ENCODE assay signal across 8 cellular contexts in genomic region chr13:102724923-102725322, GRCh38. TPM values are rescaled to one million over a fixed set of nuclear protein-coding genes. Genes with fewer than 3 reads are reported as not detected.
A peak's percentile ranks its signal among the peaks of the same experiment; 100 is the strongest.
DNase-seq lines count a peak whose midpoint lies in the region; ATAC-seq and TF ChIP-seq lines count a peak whose summit lies in the region.

No MANE protein-coding gene starts in this region.

- H2AFZ ChIP-seq in mammary epithelial cell (ENCODE audit: low read depth, low read length): peak overlapping the region; percentile 28
- H2AFZ ChIP-seq in neural progenitor cell (replicated peaks): no peak overlapping the region

- no peak overlapping the region for H3K4me3 Mint-ChIP-seq in neural progenitor cell
- no peak overlapping the region for H3K4me3 Mint-ChIP-seq in CD14-positive monocyte
- H3K4me3 Mint-ChIP-seq in activated T-helper 2 cell treated with anti-CD3 and anti-CD28 coated beads, Interferon-gamma antibody, Interleukin-2, Interleukin-4, amounts not matched to agents 10 μg/mL and 5 μg/mL and 100 μg/mL, durations not matched to agents 14 hours and 24 hours and 36 hours (ENCODE audit: low read depth): no peak overlapping the region

- H3K9me3 Mint-ChIP-seq in neural progenitor cell (peaks cover 2% of the 10 kb centered on the region), CD14-positive monocyte (peaks cover 0 to 5% (median 0%) of the 10 kb centered on the region in 7 donors)
- H3K9me3 Mint-ChIP-seq in activated T-helper 2 cell treated with anti-CD3 and anti-CD28 coated beads, Interferon-gamma antibody, Interleukin-2, Interleukin-4, amounts not matched to agents 10 μg/mL and 5 μg/mL and 100 μg/mL, durations not matched to agents 14 hours and 24 hours and 36 hours: peaks cover 3% of the 10 kb centered on the region

- H3K9ac ChIP-seq in mammary epithelial cell (ENCODE audit: insufficient read depth, low read length) (no peak overlapping the region), neural progenitor cell (no peak overlapping the region)

- TF ChIP-seq CTCF in mammary epithelial cell (conservative IDR thresholded peaks at IDR 0.05 in 1 of 2, IDR thresholded peaks at IDR 0.05 in 1 of 2; ENCODE audit: extremely low read depth in 1 of 2, insufficient read depth in 1 of 2, low read depth in 1 of 2, low read length in 2 of 2) (peak; percentile 71 to 74), neural progenitor cell (IDR thresholded peaks at IDR 0.05) (peak; percentile 32), CD14-positive monocyte (IDR thresholded peaks at IDR 0.05) (no peak)

- H3K4me1 ChIP-seq in mammary epithelial cell (ENCODE audit: insufficient read depth, low read length) (peaks cover 16% of the 10 kb centered on the region), neural progenitor cell (no peaks in the 10 kb centered on the region)

- H3K36me3 Mint-ChIP-seq in neural progenitor cell (no peaks in the 10 kb centered on the region), CD14-positive monocyte (no peaks in the 10 kb centered on the region)
- no peaks in the 10 kb centered on the region for H3K36me3 Mint-ChIP-seq in activated T-helper 2 cell treated with anti-CD3 and anti-CD28 coated beads, Interferon-gamma antibody, Interleukin-2, Interleukin-4, amounts not matched to agents 10 μg/mL and 5 μg/mL and 100 μg/mL, durations not matched to agents 14 hours and 24 hours and 36 hours (ENCODE audit: low read depth)

- no peaks in the 10 kb centered on the region for H3K9me3 ChIP-seq in mammary epithelial cell (replicated peaks; ENCODE audit: insufficient read depth, low read length)
- H3K9me3 ChIP-seq in neural progenitor cell (ENCODE audit: low read depth): no peaks in the 10 kb centered on the region

- intact Hi-C loops in mammary epithelial cell (cut with micrococcal nuclease) (loop anchor here (1.0 to 5.0 kb wide), 8 partner anchors 48 to 528 kb away; partner anchors contain the start of gene TEX30), CD14-positive monocyte (cut with micrococcal nuclease) (no loop called here)
- intact Hi-C loops in activated T-helper 2 cell treated with anti-CD3 and anti-CD28 coated beads, Interferon-gamma antibody, Interleukin-2, Interleukin-4, amounts not matched to agents 10 μg/mL and 5 μg/mL and 100 μg/mL, durations not matched to agents 14 hours and 24 hours and 36 hours (cut with micrococcal nuclease): loop anchor here (5.0 kb wide), 2 partner anchors 47 to 143 kb away; partner anchors contain the start of gene TEX30

- BruUV-seq in mammary epithelial cell (replicated peaks; lab: Mats Ljungman, UMichigan): no TSS peak

- no peak overlapping the region for H3K27ac Mint-ChIP-seq in neural progenitor cell
- H3K27ac Mint-ChIP-seq in CD14-positive monocyte: peak overlapping the region in 1 of 7 donors; percentile 25
- H3K27ac Mint-ChIP-seq in activated T-helper 2 cell treated with anti-CD3 and anti-CD28 coated beads, Interferon-gamma antibody, Interleukin-2, Interleukin-4, amounts not matched to agents 10 μg/mL and 5 μg/mL and 100 μg/mL, durations not matched to agents 14 hours and 24 hours and 36 hours: no peak overlapping the region

- ATAC-seq in GM18502 (IDR thresholded peaks at IDR 0.05; ENCODE audit: poor library complexity, unreplicated experiment): peak; percentile 61

- no peaks in the 10 kb centered on the region for H3K36me3 ChIP-seq in mammary epithelial cell (ENCODE audit: insufficient read depth, low read length)
- no peaks in the 10 kb centered on the region for H3K36me3 ChIP-seq in neural progenitor cell

- H3K4me2 ChIP-seq in mammary epithelial cell (ENCODE audit: insufficient read depth, low read depth, low read length) (peak overlapping the region; percentile 1), neural progenitor cell (no peak overlapping the region)

- in situ Hi-C loops in mammary epithelial cell (cut with MboI; ENCODE audit: low sequenced_read_pairs in 2 of 2): loop anchor here (5.0 to 10.0 kb wide), 2 partner anchors 128 to 130 kb away; partner anchors contain the start of gene TPP2 (in 2 of the 2)

- H3K27me3 Mint-ChIP-seq in neural progenitor cell (ENCODE audit: insufficient read depth, low read depth): no peaks in the 10 kb centered on the region
- H3K27me3 Mint-ChIP-seq in CD14-positive monocyte (ENCODE audit: low read depth in 3 of 3): peaks cover 0 to 2% (median 0%) of the 10 kb centered on the region in 3 donors
- H3K27me3 Mint-ChIP-seq in activated T-helper 2 cell treated with anti-CD3 and anti-CD28 coated beads, Interferon-gamma antibody, Interleukin-2, Interleukin-4, amounts not matched to agents 10 μg/mL and 5 μg/mL and 100 μg/mL, durations not matched to agents 14 hours and 24 hours and 36 hours (ENCODE audit: low read depth): peaks cover 27% of the 10 kb centered on the region

- WGBS in mammary epithelial cell (ENCODE audit: low coverage, missing lambda C conversion rate): 12% methylated on average over 6 of the region's 6 CpGs

- H3K4me1 Mint-ChIP-seq in neural progenitor cell (no peaks in the 10 kb centered on the region), CD14-positive monocyte (peaks cover 10% of the 10 kb centered on the region)
- H3K4me1 Mint-ChIP-seq in activated T-helper 2 cell treated with anti-CD3 and anti-CD28 coated beads, Interferon-gamma antibody, Interleukin-2, Interleukin-4, amounts not matched to agents 10 μg/mL and 5 μg/mL and 100 μg/mL, durations not matched to agents 14 hours and 24 hours and 36 hours (ENCODE audit: low read depth): peaks cover 8% of the 10 kb centered on the region

- H3K4me3 ChIP-seq in mammary epithelial cell (replicated peaks in 1 of 3; ENCODE audit: insufficient read depth in 1 of 3, low read depth in 2 of 3, low read length in 3 of 3) (no peak overlapping the region), neural progenitor cell (no peak overlapping the region)

- CTCF ChIA-PET in mammary epithelial cell (lab: Charles Lee; ENCODE audit: low non-redundant PET): interaction anchor here (0.5 to 1.2 kb wide), 4 partner anchors 17 to 131 kb away, joined by 3 to 8 read pairs (median 4); no protein-coding TSS in a partner anchor

- dilution Hi-C loops in mammary epithelial cell (cut with HindIII; ENCODE audit: low sequenced_read_pairs): no loop called here

- H4K20me1 ChIP-seq in mammary epithelial cell (ENCODE audit: insufficient read depth, low read length) (no peaks in the 10 kb centered on the region), neural progenitor cell (ENCODE audit: low read depth) (no peaks in the 10 kb centered on the region)

- no peak overlapping the region for H3K27ac ChIP-seq in mammary epithelial cell (ENCODE audit: insufficient read depth, low read depth, low read length)
- H3K27ac ChIP-seq in neural progenitor cell: no peak overlapping the region

- no peaks in the 10 kb centered on the region for H3K79me2 ChIP-seq in mammary epithelial cell (ENCODE audit: insufficient read depth, low read length)
- no peaks in the 10 kb centered on the region for H3K79me2 ChIP-seq in neural progenitor cell (ENCODE audit: low read depth)

- H3K27me3 ChIP-seq in mammary epithelial cell (ENCODE audit: insufficient read depth, low read length) (no peaks in the 10 kb centered on the region), neural progenitor cell (no peaks in the 10 kb centered on the region)

- DNase-seq in AG08395 (ENCODE audit: low spot score): peak; percentile 67
- DNase-seq in NCI-H2107 (lab: John Stamatoyannopoulos, UW): peak; percentile 19
- DNase-seq in mammary epithelial cell: peak; percentile 93
- no peak for DNase-seq in neural progenitor cell (ENCODE audit: low spot score)
- DNase-seq in CD14-positive monocyte (ENCODE audit: low spot score): no peak
- no peak for DNase-seq in amniotic stem cell (lab: John Stamatoyannopoulos, UW)
- DNase-seq in activated T-helper 2 cell treated with anti-CD3 and anti-CD28 coated beads, Interferon-gamma antibody, Interleukin-2, Interleukin-4, amounts not matched to agents 10 μg/mL and 5 μg/mL and 100 μg/mL, durations not matched to agents 14 hours and 24 hours and 36 hours (ENCODE audit: low spot score): no peak

- no peaks in the 10 kb centered on the region for H3F3A ChIP-seq in neural progenitor cell (ENCODE audit: low read depth)

RNA-seq across cellular contexts. Expression of gene METTL21C, which starts 30.1 kb away (rescaled TPM):
- total RNA-seq in mammary epithelial cell (not detected), neural progenitor cell (ENCODE audit: low replicate concordance) (not detected in 2 replicates)
- polyA plus RNA-seq in mammary epithelial cell (not detected), CD14-positive monocyte (not detected)
- polyA minus RNA-seq in mammary epithelial cell: not detected
- total RNA-seq in activated T-helper 2 cell treated with anti-CD3 and anti-CD28 coated beads, Interferon-gamma antibody, Interleukin-2, Interleukin-4, amounts not matched to agents 10 μg/mL and 5 μg/mL and 100 μg/mL, durations not matched to agents 14 hours and 24 hours and 36 hours: not detected in 2 replicates

RNA-seq across cellular contexts. Expression of gene TEX30, which starts 48.7 kb away (rescaled TPM):
- total RNA-seq in mammary epithelial cell (10 to 100 TPM; 10.5 to 14.2 TPM), neural progenitor cell (ENCODE audit: low replicate concordance) (16.4 and 38.9 TPM in 2 replicates)
- polyA plus RNA-seq in mammary epithelial cell (16.6 TPM), CD14-positive monocyte (10 to 100 TPM; 10.9 to 11.3 TPM)
- polyA minus RNA-seq in mammary epithelial cell: 9.0 TPM
- total RNA-seq in activated T-helper 2 cell treated with anti-CD3 and anti-CD28 coated beads, Interferon-gamma antibody, Interleukin-2, Interleukin-4, amounts not matched to agents 10 μg/mL and 5 μg/mL and 100 μg/mL, durations not matched to agents 14 hours and 24 hours and 36 hours: 54.8 and 58.9 TPM in 2 replicates

Comparison
In these comparisons a context has a peak if more than half of its experiments do, and no peak if none do; other contexts are left out.
1. DNase-seq: peak in AG08395 (single experiment), NCI-H2107 (single experiment) and mammary epithelial cell (single experiment); none in neural progenitor cell (single experiment), CD14-positive monocyte (single experiment), amniotic stem cell (single experiment) and activated T-helper 2 cell treated with anti-CD3 and anti-CD28 coated beads, Interferon-gamma antibody, Interleukin-2, Interleukin-4, amounts not matched to agents 10 μg/mL and 5 μg/mL and 100 μg/mL, durations not matched to agents 14 hours and 24 hours and 36 hours (single experiment).
2. intact Hi-C loops: an anchor here in mammary epithelial cell (1.0 to 5.0 kb wide) and activated T-helper 2 cell treated with anti-CD3 and anti-CD28 coated beads, Interferon-gamma antibody, Interleukin-2, Interleukin-4, amounts not matched to agents 10 μg/mL and 5 μg/mL and 100 μg/mL, durations not matched to agents 14 hours and 24 hours and 36 hours (5.0 kb wide); none called in CD14-positive monocyte.